Comparison of ENCODE assay signal across 29 cellular contexts in the genomic region with DNA sequence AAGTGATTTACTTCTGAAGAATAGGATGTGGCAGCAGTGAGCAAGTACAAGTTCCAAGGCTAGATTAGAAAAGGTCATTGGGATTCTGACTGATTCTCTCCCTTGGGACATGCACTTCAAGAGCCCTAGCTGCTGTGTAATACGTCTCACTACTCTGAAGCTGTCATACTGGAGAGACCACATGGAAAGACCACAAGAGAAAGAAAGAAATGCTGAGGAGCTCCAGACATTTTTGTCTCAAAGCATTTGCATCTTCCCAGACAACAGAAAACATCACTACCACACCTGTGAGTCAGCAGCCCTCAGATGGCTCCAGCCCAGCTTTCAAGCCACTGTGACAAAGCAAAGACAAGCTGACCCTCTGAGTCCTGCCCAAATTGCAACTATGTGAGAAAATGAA. TPM values are rescaled to one million over a fixed set of nuclear protein-coding genes. Genes with fewer than 3 reads are reported as not detected.
A peak's percentile ranks its signal among the peaks of the same experiment; 100 is the strongest.
DNase-seq lines count a peak whose midpoint lies in the region; ATAC-seq, FAIRE-seq and TF ChIP-seq lines count a peak whose summit lies in the region.
"Had no signal": no experiment of that assay in that cellular context is flagged by ENCODE, and none has a peak within 500 bp of the region (broad histone marks: within the 10 kb centered on the region; RNA-seq: fewer than 3 reads in every experiment).

No MANE protein-coding gene starts in this region.

- H3K9me3 ChIP-seq in GM23248 (ENCODE audit: low read depth) (no peaks in the 10 kb centered on the region), astrocyte (ENCODE audit: insufficient read depth, low read depth, low read length) (no peaks in the 10 kb centered on the region), gastrocnemius medialis (no peaks in the 10 kb centered on the region)
- H3K9me3 ChIP-seq: colonic mucosa, lower lobe of right lung, mucosa of descending colon, pancreas, SJCRH30 had no signal

- no peaks in the 10 kb centered on the region for H3K27me3 ChIP-seq in GM23248 (replicated peaks; ENCODE audit: insufficient read depth)
- no peaks in the 10 kb centered on the region for H3K27me3 ChIP-seq in astrocyte (ENCODE audit: insufficient read depth, low read length)
- H3K27me3 ChIP-seq in gastrocnemius medialis, result no peaks in the 10 kb centered on the region
- H3K27me3 ChIP-seq: breast epithelium, colonic mucosa, pancreas, SJCRH30 had no signal

- TF ChIP-seq CTCF in astrocyte (IDR thresholded peaks at IDR 0.05; ENCODE audit: insufficient read depth, low read depth, low read length), result no peak
- TF ChIP-seq CTCF in gastrocnemius medialis (IDR thresholded peaks at IDR 0.05 in 4 of 5, conservative IDR thresholded peaks at IDR 0.05 in 1 of 5), result no peak

- H3K36me3 ChIP-seq in GM23248 (ENCODE audit: low read depth), result no peaks in the 10 kb centered on the region
- no peaks in the 10 kb centered on the region for H3K36me3 ChIP-seq in astrocyte (ENCODE audit: insufficient read depth, low read length)
- H3K36me3 ChIP-seq in gastrocnemius medialis, result no peaks in the 10 kb centered on the region
- H3K36me3 ChIP-seq: breast epithelium, colonic mucosa, lower lobe of right lung, pancreas, SJCRH30 had no signal

- no peak for TF ChIP-seq POLR2A in gastrocnemius medialis (IDR thresholded peaks at IDR 0.05)

- no peak overlapping the region for H3K4me3 ChIP-seq in GM23248
- H3K4me3 ChIP-seq in astrocyte (ENCODE audit: insufficient read depth, low read depth, low read length), result no peak overlapping the region
- no peak overlapping the region for H3K4me3 ChIP-seq in gastrocnemius medialis
- H3K4me3 ChIP-seq: breast epithelium, colonic mucosa, lower lobe of right lung, mucosa of descending colon, pancreas, SJCRH30 had no signal

- peak; percentile 78 for FAIRE-seq in astrocyte (lab: Jason Lieb, UNC)

- H3K9ac ChIP-seq in GM23248 (no peak overlapping the region), astrocyte (ENCODE audit: low read length) (no peak overlapping the region)

- H3F3A ChIP-seq in GM23248 (ENCODE audit: insufficient read depth), result peaks cover 27% of the 10 kb centered on the region; the same call in 1 of the 2 replicates

- 29 to 42% methylated on average over 1 of the region's 1 CpG for WGBS in GM23248 (ENCODE audit: low coverage in 1 of 2, low lambda C conversion rate in 2 of 2, missing lambda C conversion rate in 2 of 2), 2 experiments

- H3K4me2 ChIP-seq in GM23248 (ENCODE audit: unreplicated experiment), result no peak overlapping the region
- no peak overlapping the region for H3K4me2 ChIP-seq in astrocyte (ENCODE audit: low read length)

- H2AFZ ChIP-seq in GM23248, result no peak overlapping the region
- H2AFZ ChIP-seq in astrocyte (ENCODE audit: low read depth, low read length), result peak overlapping the region; percentile 37

- intact Hi-C loops in gastrocnemius medialis (cut with DNase I; ENCODE audit: low total_unique reads), result no loop called here

- no peak overlapping the region for H3K4me3 Mint-ChIP-seq in astrocyte (ENCODE audit: unreplicated experiment)
- H3K4me3 Mint-ChIP-seq: activated CD8-positive, alpha-beta T cell treated with anti-CD3 and anti-CD28 coated beads, Interleukin-2, amount 10 ng/mL, durations not matched to agents 7 days and 5 days; activated naive CD8-positive, alpha-beta T cell treated with anti-CD3 and anti-CD28 coated beads, Interleukin-2, amount 50 U/mL, for 24 hours; B cell had no signal

- H3K79me2 ChIP-seq in GM23248 (ENCODE audit: insufficient read depth), result no peaks in the 10 kb centered on the region
- H3K79me2 ChIP-seq in astrocyte (ENCODE audit: insufficient read depth, low read length), result no peaks in the 10 kb centered on the region

- in situ Hi-C loops in GM23248 (cut with MboI), result loop anchor here (25.0 kb wide), 2 partner anchors 470 to 1520 kb away; no protein-coding TSS in a partner anchor
- in situ Hi-C loops in gastrocnemius medialis (cut with MboI; ENCODE audit: low sequenced_read_pairs in 4 of 4), result no loop called here

- peak overlapping the region; percentile 73 for H3K27ac Mint-ChIP-seq in astrocyte (ENCODE audit: unreplicated experiment)
- H3K27ac Mint-ChIP-seq: activated CD8-positive, alpha-beta T cell treated with anti-CD3 and anti-CD28 coated beads, Interleukin-2, amount 10 ng/mL, durations not matched to agents 7 days and 5 days; activated naive CD8-positive, alpha-beta T cell treated with anti-CD3 and anti-CD28 coated beads, Interleukin-2, amount 50 U/mL, for 24 hours; B cell had no signal

- H3K27ac ChIP-seq in GM23248 (no peak overlapping the region), astrocyte (ENCODE audit: low read depth, low read length) (no peak overlapping the region), gastrocnemius medialis (no peak overlapping the region)
- H3K27ac ChIP-seq: breast epithelium, colonic mucosa, lower lobe of right lung, pancreas, SJCRH30 had no signal

- H3K36me3 Mint-ChIP-seq in astrocyte (ENCODE audit: low read depth, unreplicated experiment), result peaks cover 4% of the 10 kb centered on the region

- H3K27me3 Mint-ChIP-seq in astrocyte (ENCODE audit: low read depth, unreplicated experiment), result no peaks in the 10 kb centered on the region
- H3K27me3 Mint-ChIP-seq: activated naive CD8-positive, alpha-beta T cell treated with anti-CD3 and anti-CD28 coated beads, Interleukin-2, amount 50 U/mL, for 24 hours; B cell had no signal

- DNase-seq in Daoy (ENCODE audit: low read depth) (peak; percentile 24), GM23248 (peak; percentile 60), astrocyte (ENCODE audit: low read depth) (peak; percentile 81), iris pigment epithelial cell (ENCODE audit: low read depth) (peak; percentile 15), kidney tubule cell (ENCODE audit: low spot score) (no peak), gastrocnemius medialis (no peak)
- DNase-seq: activated CD4-positive, CD25-positive, alpha-beta regulatory T cell treated with anti-CD3 and anti-CD28 coated beads, Interleukin-2, amount 50 U/mL, for 72 hours; activated CD8-positive, alpha-beta T cell treated with anti-CD3 and anti-CD28 coated beads, Interleukin-2, amount 10 ng/mL, durations not matched to agents 7 days and 5 days; activated effector memory CD4-positive, alpha-beta T cell treated with anti-CD3 and anti-CD28 coated beads, Interleukin-2, amount 50 U/mL, for 16 hours; activated naive CD8-positive, alpha-beta T cell treated with anti-CD3 and anti-CD28 coated beads, Interleukin-2, amount 50 U/mL, for 24 hours; colonic mucosa; effector memory CD4-positive, alpha-beta T cell; erythroblast; foreskin fibroblast; HCEC 1CT; hypothalamus; lower lobe of right lung; mucosa of descending colon; NCI-H1436; NK-92 treated with Interleukin-12 subunit alpha and Interleukin-12 subunit beta, amount 100 ng/mL, for 24 hours; pancreas; SJCRH30; T-helper 1 cell; trophoblast cell had no signal

- no peaks in the 10 kb centered on the region for H4K20me1 ChIP-seq in GM23248 (ENCODE audit: insufficient read depth)
- no peaks in the 10 kb centered on the region for H4K20me1 ChIP-seq in astrocyte (ENCODE audit: insufficient read depth, low read length)

- peaks cover 11% of the 10 kb centered on the region for H3K4me1 Mint-ChIP-seq in astrocyte (ENCODE audit: low read depth, unreplicated experiment)
- H3K4me1 Mint-ChIP-seq: B cell had no signal

- H3K4me1 ChIP-seq in GM23248 (ENCODE audit: insufficient read depth), result peaks cover 8% of the 10 kb centered on the region
- no peaks in the 10 kb centered on the region for H3K4me1 ChIP-seq in astrocyte (ENCODE audit: insufficient read depth, low read length)
- no peaks in the 10 kb centered on the region for H3K4me1 ChIP-seq in gastrocnemius medialis
- H3K4me1 ChIP-seq: breast epithelium, colonic mucosa, lower lobe of right lung, pancreas, SJCRH30 had no signal

- H3K9me3 Mint-ChIP-seq in astrocyte (ENCODE audit: unreplicated experiment), result peaks cover 7% of the 10 kb centered on the region

- no peaks in the 10 kb centered on the region for H3K9me2 ChIP-seq in GM23248 (ENCODE audit: insufficient read depth)

- no peak for ATAC-seq in HG03521 (IDR thresholded peaks at IDR 0.05; ENCODE audit: unreplicated experiment)
- ATAC-seq in HG03378 (IDR thresholded peaks at IDR 0.05; ENCODE audit: unreplicated experiment), result no peak
- no peak for ATAC-seq in gastrocnemius medialis
- ATAC-seq: activated CD8-positive, alpha-beta T cell treated with anti-CD3 and anti-CD28 coated beads, Interleukin-2, amount 10 ng/mL, durations not matched to agents 7 days and 5 days; activated naive CD8-positive, alpha-beta T cell treated with anti-CD3 and anti-CD28 coated beads, Interleukin-2, amount 50 U/mL, for 24 hours; lower lobe of right lung; mucosa of descending colon; Panc1; pancreas had no signal

RNA-seq across cellular contexts. Expression of a gene that starts 20.7 kb away (rescaled TPM):
- 11.5 and 13.0 TPM in 2 replicates for total RNA-seq in Daoy (2014; rRNA removed; shearing (Covaris generic))
- total RNA-seq in GM23248 (2014; rRNA removed; shearing (Covaris generic)), result 48.6 and 50.5 TPM in 2 replicates
- 39.2 and 46.5 TPM in 2 replicates for polyA plus RNA-seq in GM23248 (2016; fragmentation: Nextera tagmentation; extraction: Ambion mirVana)
- total RNA-seq in astrocyte (17.8 and 19.7 TPM in 2 replicates), gastrocnemius medialis (1 to 10 TPM; 2.4 to 3.1 (median 2.8) TPM)

Comparison
In these comparisons a context has a peak if more than half of its experiments do, and no peak if none do; other contexts are left out.
1. DNase-seq: peak in Daoy (single experiment), GM23248 (single experiment), astrocyte (single experiment) and iris pigment epithelial cell (single experiment); none in kidney tubule cell (single experiment) and gastrocnemius medialis (0 of 2).